Comparison of ENCODE assay signal across 23 cellular contexts in genomic region chr3:117611242-117611641, GRCh38.
DNase-seq lines count a peak whose midpoint lies in the region; ATAC-seq and TF ChIP-seq lines count a peak whose summit lies in the region.
"Had no signal": no experiment of that assay in that cellular context is flagged by ENCODE, and none has a peak within 500 bp of the region (broad histone marks: within the 10 kb centered on the region; RNA-seq: fewer than 3 reads in every experiment).

No MANE protein-coding gene starts in this region.

- H3K4me3 Mint-ChIP-seq in mesothelial cell of epicardium = no peak overlapping the region
- H3K4me3 Mint-ChIP-seq: activated CD4-positive, alpha-beta T cell treated with anti-CD3 and anti-CD28 coated beads, Interleukin-2, amount 10 ng/mL, durations not matched to agents 7 days and 5 days; activated naive CD8-positive, alpha-beta T cell treated with anti-CD3 and anti-CD28 coated beads, Interleukin-2, amount 10 ng/mL, durations not matched to agents 7 days and 5 days had no signal

- peaks cover 34% of the 10 kb centered on the region for H3K4me1 Mint-ChIP-seq in mesothelial cell of epicardium
- H3K4me1 Mint-ChIP-seq: activated CD4-positive, alpha-beta T cell treated with anti-CD3 and anti-CD28 coated beads, Interleukin-2, amount 10 ng/mL, durations not matched to agents 7 days and 5 days; activated naive CD8-positive, alpha-beta T cell treated with anti-CD3 and anti-CD28 coated beads, Interleukin-2, amount 10 ng/mL, durations not matched to agents 7 days and 5 days had no signal

- H3K27me3 Mint-ChIP-seq in mesothelial cell of epicardium (ENCODE audit: low read depth) = no peaks in the 10 kb centered on the region
- H3K27me3 Mint-ChIP-seq: activated CD4-positive, alpha-beta T cell treated with anti-CD3 and anti-CD28 coated beads, Interleukin-2, amount 10 ng/mL, durations not matched to agents 7 days and 5 days; activated naive CD8-positive, alpha-beta T cell treated with anti-CD3 and anti-CD28 coated beads, Interleukin-2, amount 10 ng/mL, durations not matched to agents 7 days and 5 days had no signal

- ATAC-seq in HG03469 (IDR thresholded peaks at IDR 0.05; ENCODE audit: unreplicated experiment) (no peak), GM18909 (IDR thresholded peaks at IDR 0.05; ENCODE audit: poor library complexity, unreplicated experiment) (no peak)

- no peak for TF ChIP-seq CTCF in mesothelial cell of epicardium (IDR thresholded peaks at IDR 0.05; ENCODE audit: unreplicated experiment)

- H3K36me3 Mint-ChIP-seq in mesothelial cell of epicardium = no peaks in the 10 kb centered on the region
- H3K36me3 Mint-ChIP-seq: activated naive CD8-positive, alpha-beta T cell treated with anti-CD3 and anti-CD28 coated beads, Interleukin-2, amount 10 ng/mL, durations not matched to agents 7 days and 5 days had no signal

- no peaks in the 10 kb centered on the region for H3K9me3 Mint-ChIP-seq in mesothelial cell of epicardium

- peak overlapping the region; percentile 28 for H3K27ac Mint-ChIP-seq in mesothelial cell of epicardium
- H3K27ac Mint-ChIP-seq: activated CD4-positive, alpha-beta T cell treated with anti-CD3 and anti-CD28 coated beads, Interleukin-2, amount 10 ng/mL, durations not matched to agents 7 days and 5 days; activated naive CD8-positive, alpha-beta T cell treated with anti-CD3 and anti-CD28 coated beads, Interleukin-2, amount 10 ng/mL, durations not matched to agents 7 days and 5 days had no signal

- DNase-seq in DMS79 (lab: John Stamatoyannopoulos, UW) (peak; percentile 84), NCI-H1436 treated with DMSO at 0.1 percent for 48 hours (lab: John Stamatoyannopoulos, UW) (peak; percentile 81), NCI-H69 (lab: John Stamatoyannopoulos, UW) (peak; percentile 75), mesothelial cell of epicardium (ENCODE audit: low spot score in 2 of 2, unreplicated experiment in 2 of 2) (no peak), AG20443 (ENCODE audit: low spot score) (no peak), NCI-H187 treated with DMSO at 0.1 percent for 48 hours (lab: John Stamatoyannopoulos, UW) (no peak)
- DNase-seq: activated CD4-positive, alpha-beta T cell treated with anti-CD3 and anti-CD28 coated beads, Interleukin-2, amount 10 ng/mL, durations not matched to agents 7 days and 5 days; activated gamma-delta T cell; activated naive CD8-positive, alpha-beta T cell treated with anti-CD3 and anti-CD28 coated beads, Interleukin-2, amount 10 ng/mL, durations not matched to agents 7 days and 5 days; activated T-cell treated with anti-CD3 and anti-CD28 coated beads, Interleukin-2, amount 50 U/mL, for 1 hour; aorta; foreskin melanocyte; KG1; kidney; NCI-H510A; Peyer's patch; posterior cingulate gyrus; SHP77; stimulated activated naive CD4-positive, alpha-beta T cell; SW 1271; T1000 had no signal

Comparison
In these comparisons a context has a peak if more than half of its experiments do, and no peak if none do; other contexts are left out.
1. DNase-seq: peak in DMS79 (single experiment), NCI-H1436 treated with DMSO at 0.1 percent for 48 hours (single experiment) and NCI-H69 (single experiment); none in mesothelial cell of epicardium (0 of 2), AG20443 (single experiment) and NCI-H187 treated with DMSO at 0.1 percent for 48 hours (single experiment).